7 cellular contexts compared by ENCODE assay signal in genomic region chr2:10378189-10378588, GRCh38.
DNase-seq lines count a peak whose midpoint lies in the region; ATAC-seq and TF ChIP-seq lines count a peak whose summit lies in the region.

No MANE protein-coding gene starts in this region.

- H3K36me3 ChIP-seq in smooth muscle cell (ENCODE audit: low read depth): no peaks in the 10 kb centered on the region

- POLR2A ChIA-PET in naive thymus-derived CD8-positive, alpha-beta T cell (lab: Charles Lee): interaction anchor here (0.7 to 5.7 kb wide), 7 partner anchors 16 to 101 kb away, joined by 3 to 77 read pairs (median 8); no protein-coding TSS in a partner anchor

- H2AFZ ChIP-seq in smooth muscle cell (ENCODE audit: low read depth): no peak overlapping the region

- no peaks in the 10 kb centered on the region for H3K27me3 Mint-ChIP-seq in naive thymus-derived CD8-positive, alpha-beta T cell
- H3K27me3 Mint-ChIP-seq in mesothelial cell of epicardium (ENCODE audit: low read depth): no peaks in the 10 kb centered on the region

- no peaks in the 10 kb centered on the region for H3K27me3 ChIP-seq in smooth muscle cell (ENCODE audit: low read depth)

- H3K4me1 ChIP-seq in smooth muscle cell (ENCODE audit: low read depth): peaks cover 7% of the 10 kb centered on the region

- H3K79me2 ChIP-seq in smooth muscle cell (ENCODE audit: low read depth): no peaks in the 10 kb centered on the region

- no peak overlapping the region for H3K4me3 ChIP-seq in smooth muscle cell

- TF ChIP-seq CTCF in mesothelial cell of epicardium (IDR thresholded peaks at IDR 0.05; ENCODE audit: unreplicated experiment) (no peak), smooth muscle cell (IDR thresholded peaks at IDR 0.05; ENCODE audit: borderline replicate concordance, insufficient read depth, poor library complexity, severe bottlenecking) (no peak)

- H3F3A ChIP-seq in smooth muscle cell (ENCODE audit: low read depth): no peaks in the 10 kb centered on the region

- 82% methylated on average over 7 of the region's 7 CpGs for WGBS in smooth muscle cell (ENCODE audit: low lambda C conversion rate)

- H3K4me2 ChIP-seq in smooth muscle cell: no peak overlapping the region

- H3K27ac ChIP-seq in smooth muscle cell (ENCODE audit: low read depth): no peak overlapping the region

- DNase-seq in NCI-H69 (lab: John Stamatoyannopoulos, UW) (peak; percentile 49), mesothelial cell of epicardium (ENCODE audit: low spot score in 2 of 2, unreplicated experiment in 2 of 2) (no peak), NCI-H1048 (lab: John Stamatoyannopoulos, UW) (no peak), smooth muscle cell (lab: John Stamatoyannopoulos, UW; ENCODE audit: unreplicated experiment) (no peak)
- peak in 7 of 10 donors; percentile 15 to 71 (median 32) for DNase-seq in naive thymus-derived CD8-positive, alpha-beta T cell

- ATAC-seq in GM18909 (IDR thresholded peaks at IDR 0.05; ENCODE audit: poor library complexity, unreplicated experiment) (peak; percentile 74), HG02798 (IDR thresholded peaks at IDR 0.05; ENCODE audit: poor library complexity, unreplicated experiment) (peak; percentile 80)
- ATAC-seq in naive thymus-derived CD8-positive, alpha-beta T cell: peak in 1 of 2 donors; percentile 26

- no peaks in the 10 kb centered on the region for H3K9me3 ChIP-seq in smooth muscle cell (replicated peaks; ENCODE audit: low read depth)

- H3K9ac ChIP-seq in smooth muscle cell (ENCODE audit: low read depth): no peak overlapping the region

- peak overlapping the region; percentile 81 to 96 (median 90) for H3K27ac Mint-ChIP-seq in naive thymus-derived CD8-positive, alpha-beta T cell
- H3K27ac Mint-ChIP-seq in mesothelial cell of epicardium: no peak overlapping the region

- no peaks in the 10 kb centered on the region for H3K9me3 Mint-ChIP-seq in naive thymus-derived CD8-positive, alpha-beta T cell
- no peaks in the 10 kb centered on the region for H3K9me3 Mint-ChIP-seq in mesothelial cell of epicardium

- peaks cover 54 to 94% (median 89%) of the 10 kb centered on the region in 4 donors for H3K4me1 Mint-ChIP-seq in naive thymus-derived CD8-positive, alpha-beta T cell
- H3K4me1 Mint-ChIP-seq in mesothelial cell of epicardium: peaks cover 4% of the 10 kb centered on the region

- H3K36me3 Mint-ChIP-seq in naive thymus-derived CD8-positive, alpha-beta T cell: peaks cover 0 to 10% (median 0%) of the 10 kb centered on the region in 3 donors
- no peaks in the 10 kb centered on the region for H3K36me3 Mint-ChIP-seq in mesothelial cell of epicardium

- peaks cover 14% of the 10 kb centered on the region for H4K20me1 ChIP-seq in smooth muscle cell (ENCODE audit: low read depth)

- H3K4me3 Mint-ChIP-seq in naive thymus-derived CD8-positive, alpha-beta T cell: peak overlapping the region; percentile 45 to 79 (median 71)
- no peak overlapping the region for H3K4me3 Mint-ChIP-seq in mesothelial cell of epicardium

Comparison
In these comparisons a context has a peak if more than half of its experiments do, and no peak if none do; other contexts are left out.
1. DNase-seq: peak in NCI-H69 (single experiment) and naive thymus-derived CD8-positive, alpha-beta T cell (7 of 10); none in mesothelial cell of epicardium (0 of 2), NCI-H1048 (single experiment) and smooth muscle cell (single experiment).